ENCODE assay signal across 25 cellular contexts in the genomic region with DNA sequence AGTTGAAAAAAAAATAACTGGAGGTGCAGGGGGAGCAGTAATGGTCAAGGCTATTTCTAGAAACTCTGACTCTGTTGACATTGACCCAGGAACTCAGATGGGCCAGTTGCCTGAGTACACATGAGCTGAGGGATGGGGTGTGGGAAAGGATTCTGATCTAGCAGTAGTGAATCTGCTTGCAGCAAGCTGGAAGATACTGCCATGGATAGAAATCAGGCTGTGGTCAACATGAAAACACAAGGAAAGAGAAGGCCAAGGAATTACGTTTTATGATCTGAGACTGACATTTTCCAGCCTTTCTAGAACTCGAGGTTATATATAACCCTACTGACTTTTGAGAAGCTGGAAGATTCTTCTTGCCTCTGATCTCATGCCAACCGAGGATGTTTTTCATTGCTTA.
A peak's percentile ranks its signal among the peaks of the same experiment; 100 is the strongest.
DNase-seq lines count a peak whose midpoint lies in the region; ATAC-seq, FAIRE-seq and TF ChIP-seq lines count a peak whose summit lies in the region.
"Had no signal": no experiment of that assay in that cellular context is flagged by ENCODE, and none has a peak within 500 bp of the region (broad histone marks: within the 10 kb centered on the region; RNA-seq: fewer than 3 reads in every experiment).

No MANE protein-coding gene starts in this region.

- ATAC-seq in sciatic nerve: peak; percentile 75
- ATAC-seq: activated T-cell treated with anti-CD3 and anti-CD28 coated beads, Interleukin-2, amount 50 U/mL, for 72 hours had no signal

- no peaks in the 10 kb centered on the region for H3K36me3 ChIP-seq in right atrium auricular region
- H3K36me3 ChIP-seq in uterus: no peaks in the 10 kb centered on the region

- H3K4me1 ChIP-seq in right atrium auricular region (peaks cover 0 to 71% of the 10 kb centered on the region in 2 donors), uterus (peaks cover 0 to 9% of the 10 kb centered on the region in 2 donors)

- FAIRE-seq in endometrium (lab: Jason Lieb, UNC): peak; percentile 29

- CTCF ChIA-PET in activated CD4-positive, alpha-beta T cell treated with anti-CD3 and anti-CD28 coated beads, Interleukin-2, amount 10 ng/mL, durations not matched to agents 7 days and 5 days (lab: Charles Lee): interaction anchor here (1.0 kb wide), 1 partner anchor 185 kb away, joined by 4 read pairs; no protein-coding TSS in a partner anchor

- H3K27ac Mint-ChIP-seq in activated CD4-positive, alpha-beta T cell treated with anti-CD3 and anti-CD28 coated beads, Interleukin-2, amount 10 ng/mL, durations not matched to agents 7 days and 5 days: no peak overlapping the region
- H3K27ac Mint-ChIP-seq: activated naive CD4-positive, alpha-beta T cell treated with anti-CD3 and anti-CD28 coated beads, Interleukin-2, amount 10 ng/mL, durations not matched to agents 7 days and 5 days; activated T-cell treated with anti-CD3 and anti-CD28 coated beads, Interleukin-2, amount 50 U/mL, for 72 hours; naive B cell had no signal

- no peaks in the 10 kb centered on the region for H3K27me3 ChIP-seq in right atrium auricular region
- no peaks in the 10 kb centered on the region for H3K27me3 ChIP-seq in uterus

- no peaks in the 10 kb centered on the region for H3K4me1 Mint-ChIP-seq in activated CD4-positive, alpha-beta T cell treated with anti-CD3 and anti-CD28 coated beads, Interleukin-2, amount 10 ng/mL, durations not matched to agents 7 days and 5 days
- H3K4me1 Mint-ChIP-seq: activated naive CD4-positive, alpha-beta T cell treated with anti-CD3 and anti-CD28 coated beads, Interleukin-2, amount 10 ng/mL, durations not matched to agents 7 days and 5 days; naive B cell had no signal

- H3K9me3 Mint-ChIP-seq in activated CD4-positive, alpha-beta T cell treated with anti-CD3 and anti-CD28 coated beads, Interleukin-2, amount 10 ng/mL, durations not matched to agents 7 days and 5 days: no peaks in the 10 kb centered on the region
- H3K9me3 Mint-ChIP-seq: activated naive CD4-positive, alpha-beta T cell treated with anti-CD3 and anti-CD28 coated beads, Interleukin-2, amount 10 ng/mL, durations not matched to agents 7 days and 5 days; activated T-cell treated with anti-CD3 and anti-CD28 coated beads, Interleukin-2, amount 50 U/mL, for 72 hours; CD8-positive, alpha-beta memory T cell; naive B cell had no signal

- H3K4me3 ChIP-seq in right atrium auricular region (no peak overlapping the region), uterus (no peak overlapping the region)

- POLR2A ChIA-PET in activated CD4-positive, alpha-beta T cell treated with anti-CD3 and anti-CD28 coated beads, Interleukin-2, amount 10 ng/mL, durations not matched to agents 7 days and 5 days (lab: Charles Lee): no interaction called here

- DNase-seq in right atrium auricular region (ENCODE audit: low spot score) (no peak), sciatic nerve (ENCODE audit: low spot score) (no peak), uterus (peak in 1 of 2 donors; percentile 30), NCI-H510A treated with DMSO at 0.1 percent for 48 hours (lab: John Stamatoyannopoulos, UW) (no peak), DMS153 (lab: John Stamatoyannopoulos, UW) (no peak)
- DNase-seq in activated CD4-positive, alpha-beta T cell treated with anti-CD3 and anti-CD28 coated beads, Interleukin-2, amount 10 ng/mL, durations not matched to agents 7 days and 5 days: no peak
- DNase-seq: activated naive CD4-positive, alpha-beta T cell treated with anti-CD3 and anti-CD28 coated beads, Interleukin-2, amount 10 ng/mL, durations not matched to agents 7 days and 5 days; activated T-cell treated with anti-CD3 and anti-CD28 coated beads, Interleukin-2, amount 50 U/mL, for 72 hours; amygdala; caudate nucleus; CD8-positive, alpha-beta memory T cell; dermis blood vessel endothelial cell; DND-41; GOT3; hypothalamus; mammary epithelial cell; naive B cell; NCI-H1092 treated with DMSO at 0.1 percent for 48 hours; NCI-H2081; NCI-H345; occipital lobe; right cardiac atrium; SHP77 treated with DMSO at 0.1 percent for 48 hours had no signal

- H3K9me3 ChIP-seq in right atrium auricular region (no peaks in the 10 kb centered on the region), uterus (no peaks in the 10 kb centered on the region)

- H3K27ac ChIP-seq in right atrium auricular region (peak overlapping the region; percentile 14 to 65), uterus (peak overlapping the region; percentile 61 to 87)
- H3K27ac ChIP-seq: HL-60 had no signal

- H3K4me3 Mint-ChIP-seq in activated CD4-positive, alpha-beta T cell treated with anti-CD3 and anti-CD28 coated beads, Interleukin-2, amount 10 ng/mL, durations not matched to agents 7 days and 5 days: no peak overlapping the region
- H3K4me3 Mint-ChIP-seq: activated naive CD4-positive, alpha-beta T cell treated with anti-CD3 and anti-CD28 coated beads, Interleukin-2, amount 10 ng/mL, durations not matched to agents 7 days and 5 days; activated T-cell treated with anti-CD3 and anti-CD28 coated beads, Interleukin-2, amount 50 U/mL, for 72 hours; CD8-positive, alpha-beta memory T cell; naive B cell had no signal

- no peak for TF ChIP-seq CTCF in right atrium auricular region (IDR thresholded peaks at IDR 0.05)
- no peak for TF ChIP-seq CTCF in uterus (IDR thresholded peaks at IDR 0.05)

- TF ChIP-seq POLR2A in uterus (IDR thresholded peaks at IDR 0.05): no peak

- H3K27me3 Mint-ChIP-seq in activated CD4-positive, alpha-beta T cell treated with anti-CD3 and anti-CD28 coated beads, Interleukin-2, amount 10 ng/mL, durations not matched to agents 7 days and 5 days: no peaks in the 10 kb centered on the region
- H3K27me3 Mint-ChIP-seq: activated naive CD4-positive, alpha-beta T cell treated with anti-CD3 and anti-CD28 coated beads, Interleukin-2, amount 10 ng/mL, durations not matched to agents 7 days and 5 days; CD8-positive, alpha-beta memory T cell; naive B cell had no signal

- peaks cover 15% of the 10 kb centered on the region for H3K36me3 Mint-ChIP-seq in activated CD4-positive, alpha-beta T cell treated with anti-CD3 and anti-CD28 coated beads, Interleukin-2, amount 10 ng/mL, durations not matched to agents 7 days and 5 days (ENCODE audit: low read depth)

- intact Hi-C loops in sciatic nerve (cut with DNase I): no loop called here
- intact Hi-C loops in uterus (cut with DNase I; ENCODE audit: low total_unique reads): no loop called here
